19 cellular contexts compared by ENCODE assay signal in genomic region chr11:6489338-6489737, GRCh38. TPM values are rescaled to one million over a fixed set of nuclear protein-coding genes. Genes with fewer than 3 reads are reported as not detected.
DNase-seq lines count a peak whose midpoint lies in the region; ATAC-seq and TF ChIP-seq lines count a peak whose summit lies in the region.
"Had no signal": no experiment of that assay in that cellular context is flagged by ENCODE, and none has a peak within 500 bp of the region (broad histone marks: within the 10 kb centered on the region; RNA-seq: fewer than 3 reads in every experiment).

No MANE protein-coding gene starts in this region.

- no peak overlapping the region for H3K4me3 ChIP-seq in CD4-positive, CD25-positive, alpha-beta regulatory T cell (ENCODE audit: low read depth, low read length)
- H3K4me3 ChIP-seq in Caco-2 (ENCODE audit: low read depth, low read length), result no peak overlapping the region
- no peak overlapping the region for H3K4me3 ChIP-seq in right cardiac atrium (ENCODE audit: low read length)
- H3K4me3 ChIP-seq: PC-9, SJCRH30 had no signal

- H3K4me1 Mint-ChIP-seq in CD4-positive, CD25-positive, alpha-beta regulatory T cell, result peaks cover 0 to 22% (median 12%) of the 10 kb centered on the region in 4 donors
- H3K4me1 Mint-ChIP-seq in Caco-2 (ENCODE audit: low read depth, unreplicated experiment) (peaks cover 6% of the 10 kb centered on the region), endothelial cell (ENCODE audit: unreplicated experiment) (no peaks in the 10 kb centered on the region), naive B cell (peaks cover 4 to 14% (median 7%) of the 10 kb centered on the region in 3 donors)

- no peak for DNase-seq in CD4-positive, CD25-positive, alpha-beta regulatory T cell
- peak in 1 of 2 experiments; percentile 36 for DNase-seq in Caco-2
- no peak for DNase-seq in endothelial cell (ENCODE audit: low spot score)
- DNase-seq in naive B cell, result no peak
- DNase-seq in SW 1271 (lab: John Stamatoyannopoulos, UW), result no peak
- DNase-seq in right cardiac atrium, result no peak
- DNase-seq: BE2C, DMS 273 treated with DMSO at 0.1 percent for 48 hours, H7, IMR-90, Karpas-422, NCI-H1105, NCI-H187 treated with DMSO at 0.1 percent for 48 hours, NCI-H446, NCI-H748 treated with DMSO at 0.1 percent for 48 hours, PC-9, SJCRH30 had no signal

- no peaks in the 10 kb centered on the region for H3K9me3 ChIP-seq in CD4-positive, CD25-positive, alpha-beta regulatory T cell (ENCODE audit: control insufficient read depth in 2 of 2, low read length in 2 of 2)
- H3K9me3 ChIP-seq in Caco-2, result no peaks in the 10 kb centered on the region
- H3K9me3 ChIP-seq in right cardiac atrium (ENCODE audit: control insufficient read depth, low read length), result no peaks in the 10 kb centered on the region
- H3K9me3 ChIP-seq: BE2C, SJCRH30 had no signal

- BruUV-seq in Caco-2 (replicated peaks; lab: Mats Ljungman, UMichigan), result no TSS peak

- H3K36me3 ChIP-seq in CD4-positive, CD25-positive, alpha-beta regulatory T cell (ENCODE audit: control insufficient read depth, insufficient read depth, low read length), result peaks cover 51% of the 10 kb centered on the region
- no peaks in the 10 kb centered on the region for H3K36me3 ChIP-seq in Caco-2 (ENCODE audit: control insufficient read depth, insufficient read depth, low read length)
- H3K36me3 ChIP-seq: BE2C had no signal

- POLR2A ChIA-PET in Caco-2 (lab: Charles Lee), result interaction anchor here (1.3 kb wide), 1 partner anchor 8 kb away, joined by 5 read pairs; the partner anchor contains the start of genes ARFIP2 and TIMM10B

- H3K36me3 Mint-ChIP-seq in CD4-positive, CD25-positive, alpha-beta regulatory T cell, result peaks cover 17% of the 10 kb centered on the region
- H3K36me3 Mint-ChIP-seq in Caco-2 (ENCODE audit: insufficient read depth, unreplicated experiment) (peaks cover 7% of the 10 kb centered on the region), endothelial cell (ENCODE audit: low read depth, unreplicated experiment) (peaks cover 8% of the 10 kb centered on the region), naive B cell (peaks cover 12% of the 10 kb centered on the region in 2 donors)

- H3K4me3 Mint-ChIP-seq in CD4-positive, CD25-positive, alpha-beta regulatory T cell, result no peak overlapping the region
- peak overlapping the region; percentile 35 for H3K4me3 Mint-ChIP-seq in Caco-2 (ENCODE audit: unreplicated experiment)
- no peak overlapping the region for H3K4me3 Mint-ChIP-seq in endothelial cell (ENCODE audit: unreplicated experiment)
- H3K4me3 Mint-ChIP-seq in naive B cell, result no peak overlapping the region

- no peak for ATAC-seq in CD4-positive, CD25-positive, alpha-beta regulatory T cell (ENCODE audit: low read depth in 2 of 2)
- no peak for ATAC-seq in naive B cell (ENCODE audit: low read depth in 2 of 2)
- ATAC-seq in GM18870 (IDR thresholded peaks at IDR 0.05; ENCODE audit: unreplicated experiment), result no peak
- ATAC-seq in right cardiac atrium, result no peak
- ATAC-seq in HG02571 (IDR thresholded peaks at IDR 0.05; ENCODE audit: unreplicated experiment), result no peak

- H3K27ac Mint-ChIP-seq in CD4-positive, CD25-positive, alpha-beta regulatory T cell, result peak overlapping the region in 2 of 3 donors; percentile 33 to 64
- peak overlapping the region; percentile 29 for H3K27ac Mint-ChIP-seq in Caco-2 (ENCODE audit: unreplicated experiment)
- peak overlapping the region; percentile 5 for H3K27ac Mint-ChIP-seq in endothelial cell (ENCODE audit: unreplicated experiment)
- peak overlapping the region in 4 of 6 donors; percentile 3 to 67 (median 16) for H3K27ac Mint-ChIP-seq in naive B cell

- H3K27me3 Mint-ChIP-seq in CD4-positive, CD25-positive, alpha-beta regulatory T cell, result no peaks in the 10 kb centered on the region
- H3K27me3 Mint-ChIP-seq in Caco-2 (ENCODE audit: insufficient read depth, unreplicated experiment) (no peaks in the 10 kb centered on the region), endothelial cell (ENCODE audit: unreplicated experiment) (no peaks in the 10 kb centered on the region), naive B cell (no peaks in the 10 kb centered on the region)

- intact Hi-C loops in Caco-2 (cut with micrococcal nuclease; ENCODE audit: unreplicated experiment), result loop anchor here (1.0 to 2.0 kb wide), 2 partner anchors 31 to 193 kb away; partner anchors contain the start of gene MRPL17
- intact Hi-C loops in right cardiac atrium (cut with DNase I), result no loop called here

- H3K27ac ChIP-seq in CD4-positive, CD25-positive, alpha-beta regulatory T cell (ENCODE audit: insufficient read depth, low read length, poor library complexity, severe bottlenecking), result no peak overlapping the region
- no peak overlapping the region for H3K27ac ChIP-seq in right cardiac atrium (ENCODE audit: low read length)
- H3K27ac ChIP-seq: PC-9, SJCRH30 had no signal

- CTCF ChIA-PET in Caco-2 (lab: Charles Lee), result interaction anchor here (0.8 to 1.8 kb wide), 6 partner anchors 8 to 127 kb away, joined by 3 to 8 read pairs (median 4); partner anchors contain the start of genes APBB1, ARFIP2 and TIMM10B

- no peaks in the 10 kb centered on the region for H3K9me3 Mint-ChIP-seq in CD4-positive, CD25-positive, alpha-beta regulatory T cell
- no peaks in the 10 kb centered on the region for H3K9me3 Mint-ChIP-seq in Caco-2 (ENCODE audit: unreplicated experiment)
- no peaks in the 10 kb centered on the region for H3K9me3 Mint-ChIP-seq in endothelial cell (ENCODE audit: unreplicated experiment)
- no peaks in the 10 kb centered on the region for H3K9me3 Mint-ChIP-seq in naive B cell

- TF ChIP-seq CTCF in Caco-2 (IDR thresholded peaks at IDR 0.05; ENCODE audit: insufficient read depth in 1 of 2, low read depth in 1 of 2, low read length in 1 of 2, severe bottlenecking in 1 of 2, unreplicated experiment in 1 of 2) (no peak), endothelial cell (IDR thresholded peaks at IDR 0.05; ENCODE audit: unreplicated experiment) (no peak)

- WGBS in right cardiac atrium, result 89% methylated on average over 3 of the region's 3 CpGs

- no peaks in the 10 kb centered on the region for H3K4me1 ChIP-seq in CD4-positive, CD25-positive, alpha-beta regulatory T cell (ENCODE audit: control insufficient read depth, insufficient read depth, low read length, poor library complexity, severe bottlenecking)
- H3K4me1 ChIP-seq in Caco-2 (peaks cover 61% of the 10 kb centered on the region), right cardiac atrium (ENCODE audit: control insufficient read depth, insufficient read depth, low read length) (no peaks in the 10 kb centered on the region)
- H3K4me1 ChIP-seq: BE2C, SJCRH30 had no signal

- no peaks in the 10 kb centered on the region for H3K27me3 ChIP-seq in CD4-positive, CD25-positive, alpha-beta regulatory T cell (ENCODE audit: control insufficient read depth, insufficient read depth, low read length)
- H3K27me3 ChIP-seq in Caco-2 (replicated peaks; ENCODE audit: control insufficient read depth, insufficient read depth, low read length) (no peaks in the 10 kb centered on the region), right cardiac atrium (ENCODE audit: control insufficient read depth, insufficient read depth) (no peaks in the 10 kb centered on the region)
- H3K27me3 ChIP-seq: BE2C, SJCRH30 had no signal

RNA-seq across cellular contexts. Expression of gene DNHD1, which starts 7.7 kb away (rescaled TPM):
- total RNA-seq in CD4-positive, CD25-positive, alpha-beta regulatory T cell, result 32.7 TPM
- polyA plus RNA-seq in CD4-positive, CD25-positive, alpha-beta regulatory T cell, result 1 to 10 TPM in 3 of 4 donors, under 1 TPM in 1; 0.65 to 1.6 (median 1.4) TPM
- 5.7 and 6.7 TPM in 2 replicates for total RNA-seq in Caco-2 (2022)
- 8.5 TPM for total RNA-seq in endothelial cell (ENCODE audit: unreplicated experiment)
- polyA plus RNA-seq in naive B cell (ENCODE audit: low read depth in 6 of 6), result 1 to 10 TPM in 5 of 6 donors, under 1 TPM in 1; 0.90 to 2.6 (median 1.7) TPM
- 10 to 100 TPM in 1 of 4 donors, 1 to 10 TPM in 3; 5.4 to 10.9 (median 7.0) TPM for total RNA-seq in right cardiac atrium
- 5.8 TPM for polyA plus RNA-seq in right cardiac atrium

RNA-seq across cellular contexts. Expression of gene TIMM10B, which starts 8.0 kb away (rescaled TPM):
- total RNA-seq in CD4-positive, CD25-positive, alpha-beta regulatory T cell, result 49.8 TPM
- 10 to 100 TPM; 24.5 to 47.9 (median 33.4) TPM for polyA plus RNA-seq in CD4-positive, CD25-positive, alpha-beta regulatory T cell
- 52.4 and 53.1 TPM in 2 replicates for total RNA-seq in Caco-2 (2022)
- 42.2 TPM for total RNA-seq in endothelial cell (ENCODE audit: unreplicated experiment)
- polyA plus RNA-seq in naive B cell (ENCODE audit: low read depth in 6 of 6), result 10 to 100 TPM; 22.0 to 43.4 (median 30.4) TPM
- total RNA-seq in right cardiac atrium, result 10 to 100 TPM; 21.5 to 28.9 (median 26.0) TPM
- 18.8 TPM for polyA plus RNA-seq in right cardiac atrium

RNA-seq across cellular contexts. Expression of gene ARFIP2, which starts 8.2 kb away (rescaled TPM):
- 45.4 TPM for total RNA-seq in CD4-positive, CD25-positive, alpha-beta regulatory T cell
- 10 to 100 TPM; 33.0 to 38.3 (median 35.6) TPM for polyA plus RNA-seq in CD4-positive, CD25-positive, alpha-beta regulatory T cell
- 94.6 and 100 TPM in 2 replicates for total RNA-seq in Caco-2 (2022)
- 46.7 TPM for total RNA-seq in endothelial cell (ENCODE audit: unreplicated experiment)
- polyA plus RNA-seq in naive B cell (ENCODE audit: low read depth in 6 of 6), result 10 to 100 TPM; 22.9 to 37.3 (median 29.7) TPM
- total RNA-seq in right cardiac atrium, result 10 to 100 TPM; 21.4 to 30.0 (median 23.8) TPM
- 21.6 TPM for polyA plus RNA-seq in right cardiac atrium

RNA-seq across cellular contexts. Expression of gene TRIM3, which starts 15.6 kb away (rescaled TPM):
- total RNA-seq in CD4-positive, CD25-positive, alpha-beta regulatory T cell, result 16.4 TPM
- polyA plus RNA-seq in CD4-positive, CD25-positive, alpha-beta regulatory T cell, result 1 to 10 TPM in 3 of 4 donors, under 1 TPM in 1; 0.91 to 2.7 (median 1.9) TPM
- total RNA-seq in Caco-2 (2022) (28.0 and 33.4 TPM in 2 replicates), endothelial cell (ENCODE audit: unreplicated experiment) (26.0 TPM), right cardiac atrium (10 to 100 TPM; 10.9 to 12.5 (median 12.2) TPM)
- polyA plus RNA-seq in naive B cell (ENCODE audit: low read depth in 6 of 6) (1 to 10 TPM in 4 of 6 donors, under 1 TPM in 2; 0.88 to 2.7 (median 1.8) TPM), right cardiac atrium (9.4 TPM)

RNA-seq across cellular contexts. Expression of gene HPX, which starts 48.6 kb away (rescaled TPM):
- 1.5 TPM for total RNA-seq in CD4-positive, CD25-positive, alpha-beta regulatory T cell
- not detected for polyA plus RNA-seq in CD4-positive, CD25-positive, alpha-beta regulatory T cell
- total RNA-seq in Caco-2 (2022), result 10.7 and 10.9 TPM in 2 replicates
- total RNA-seq in endothelial cell (ENCODE audit: unreplicated experiment), result 1.4 TPM
- polyA plus RNA-seq in naive B cell (ENCODE audit: low read depth in 6 of 6), result under 1 TPM in 2 of 6 donors, not detected in 4; 0.19 to 0.95 TPM
- total RNA-seq in right cardiac atrium, result 1 to 10 TPM in 1 of 4 donors, under 1 TPM in 2, not detected in 1; 0.45 to 1.0 (median 0.68) TPM
- 0.27 TPM for polyA plus RNA-seq in right cardiac atrium
- total RNA-seq: SJCRH30 had no signal
